8 cellular contexts compared by ENCODE assay signal in the genomic region with DNA sequence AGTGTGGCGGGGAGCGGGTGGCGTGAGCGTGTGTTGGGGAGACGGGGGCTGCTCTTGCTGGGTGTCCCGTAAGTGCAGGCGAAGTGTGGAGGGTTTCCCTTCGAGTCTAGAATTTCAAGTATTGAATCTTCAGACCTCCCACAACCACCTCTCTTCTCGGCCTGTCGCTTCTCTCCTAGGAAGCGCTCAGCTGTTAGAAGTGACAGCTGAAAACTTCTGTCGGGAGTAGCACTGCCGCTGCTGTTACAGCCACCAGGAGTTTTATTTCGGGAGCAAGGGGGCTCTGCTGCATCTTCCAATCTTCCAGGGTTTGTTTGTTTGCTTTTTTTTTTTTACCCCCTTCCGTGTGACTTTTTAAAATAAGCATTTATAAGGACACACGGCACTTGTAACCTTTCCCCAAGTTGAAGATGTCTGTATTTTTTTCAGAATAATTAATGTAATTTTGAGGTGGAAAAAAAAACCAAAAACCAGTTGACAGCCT. TPM values are rescaled to one million over a fixed set of nuclear protein-coding genes. Genes with fewer than 3 reads are reported as not detected.
A peak's percentile ranks its signal among the peaks of the same experiment; 100 is the strongest.
DNase-seq lines count a peak whose midpoint lies in the region; ATAC-seq and TF ChIP-seq lines count a peak whose summit lies in the region.

No MANE protein-coding gene starts in this region.

- no peaks in the 10 kb centered on the region for H3K9me3 Mint-ChIP-seq in T-helper 1 cell treated with Interleukin-12 subunit alpha and Interleukin-12 subunit beta and Interleukin-4 antibody, amounts not matched to agents 30 μg/mL and 1 μg/mL, for 36 hours
- H3K9me3 Mint-ChIP-seq in natural killer cell = no peaks in the 10 kb centered on the region

- no peaks in the 10 kb centered on the region for H3K27me3 ChIP-seq in esophagus muscularis mucosa

- WGBS in esophagus muscularis mucosa = under 1% methylated on average over 16 of the region's 16 CpGs

- peak overlapping the region; percentile 100 for H3K4me3 Mint-ChIP-seq in T-helper 1 cell treated with Interleukin-12 subunit alpha and Interleukin-12 subunit beta and Interleukin-4 antibody, amounts not matched to agents 30 μg/mL and 1 μg/mL, for 36 hours
- peak overlapping the region; percentile 100 for H3K4me3 Mint-ChIP-seq in natural killer cell

- intact Hi-C loops in esophagus muscularis mucosa (cut with DNase I) (no loop called here), natural killer cell (cut with micrococcal nuclease) (loop anchor here (1.0 to 2.0 kb wide), 3 partner anchors 57 to 275 kb away; a partner anchor contains a TSS)

- H3K9me3 ChIP-seq in esophagus muscularis mucosa = no peaks in the 10 kb centered on the region

- no peak for TF ChIP-seq POLR2A in esophagus muscularis mucosa (IDR thresholded peaks at IDR 0.05; ENCODE audit: low read depth)

- H3K27ac ChIP-seq in esophagus muscularis mucosa (replicated peaks in 1 of 4) = peak overlapping the region; percentile 87 to 95 (median 92)

- TF ChIP-seq EP300 in esophagus muscularis mucosa (IDR thresholded peaks at IDR 0.05) = no peak

- peak overlapping the region; percentile 79 to 98 (median 81) for H3K4me3 ChIP-seq in esophagus muscularis mucosa

- H3K36me3 Mint-ChIP-seq in T-helper 1 cell treated with Interleukin-12 subunit alpha and Interleukin-12 subunit beta and Interleukin-4 antibody, amounts not matched to agents 30 μg/mL and 1 μg/mL, for 36 hours (ENCODE audit: low read depth) = peaks cover 14% of the 10 kb centered on the region
- H3K36me3 Mint-ChIP-seq in natural killer cell = no peaks in the 10 kb centered on the region

- no peaks in the 10 kb centered on the region for H3K27me3 Mint-ChIP-seq in T-helper 1 cell treated with Interleukin-12 subunit alpha and Interleukin-12 subunit beta and Interleukin-4 antibody, amounts not matched to agents 30 μg/mL and 1 μg/mL, for 36 hours (ENCODE audit: low read depth)
- H3K27me3 Mint-ChIP-seq in natural killer cell (ENCODE audit: low read depth in 2 of 2) = no peaks in the 10 kb centered on the region

- peaks cover 31 to 67% (median 56%) of the 10 kb centered on the region in 4 donors for H3K4me1 ChIP-seq in esophagus muscularis mucosa

- peak; percentile 2 for ATAC-seq in HG03039 (IDR thresholded peaks at IDR 0.05; ENCODE audit: unreplicated experiment)
- ATAC-seq in natural killer cell = no peak

- peaks cover 39% of the 10 kb centered on the region for H3K4me1 Mint-ChIP-seq in T-helper 1 cell treated with Interleukin-12 subunit alpha and Interleukin-12 subunit beta and Interleukin-4 antibody, amounts not matched to agents 30 μg/mL and 1 μg/mL, for 36 hours (ENCODE audit: low read depth)
- peaks cover 40 to 46% of the 10 kb centered on the region in 2 donors for H3K4me1 Mint-ChIP-seq in natural killer cell

- peaks cover 0 to 16% (median 8%) of the 10 kb centered on the region in 4 donors for H3K36me3 ChIP-seq in esophagus muscularis mucosa

- peak; percentile 56 for DNase-seq in NCI-H748 (lab: John Stamatoyannopoulos, UW; ENCODE audit: unreplicated experiment)
- no peak for DNase-seq in NCI-H748 treated with DMSO at 0.1 percent for 48 hours (lab: John Stamatoyannopoulos, UW)
- no peak for DNase-seq in esophagus muscularis mucosa (ENCODE audit: extremely low spot score)
- no peak for DNase-seq in natural killer cell
- no peak for DNase-seq in SHP77 treated with DMSO at 0.1 percent for 48 hours (lab: John Stamatoyannopoulos, UW)
- no peak for DNase-seq in activated effector memory CD4-positive, alpha-beta T cell treated with Interleukin-2 at 50 U/mL for 16 hours

- peak in 1 of 3 experiments; percentile 13 for TF ChIP-seq CTCF in esophagus muscularis mucosa (IDR thresholded peaks at IDR 0.05)
- TF ChIP-seq CTCF in natural killer cell (IDR thresholded peaks at IDR 0.05) = no peak

- peak overlapping the region; percentile 100 for H3K27ac Mint-ChIP-seq in T-helper 1 cell treated with Interleukin-12 subunit alpha and Interleukin-12 subunit beta and Interleukin-4 antibody, amounts not matched to agents 30 μg/mL and 1 μg/mL, for 36 hours
- H3K27ac Mint-ChIP-seq in natural killer cell = peak overlapping the region; percentile 96 to 99

RNA-seq across cellular contexts. Expression of a gene that starts 0.7 kb away (rescaled TPM):
- 10 to 100 TPM; 26.6 to 45.2 (median 33.4) TPM for total RNA-seq in esophagus muscularis mucosa
- 10 to 100 TPM; 70.6 to 85.0 (median 78.2) TPM for total RNA-seq in natural killer cell

RNA-seq across cellular contexts. Expression of a gene that starts 0.9 kb away (rescaled TPM):
- total RNA-seq in esophagus muscularis mucosa = 10 to 100 TPM in 1 of 4 donors, 1 to 10 TPM in 3; 5.6 to 10.4 (median 7.0) TPM
- 1 to 10 TPM; 8.4 to 9.0 (median 8.4) TPM for total RNA-seq in natural killer cell
